ENCODE assay signal across 1 cellular context in the genomic region with DNA sequence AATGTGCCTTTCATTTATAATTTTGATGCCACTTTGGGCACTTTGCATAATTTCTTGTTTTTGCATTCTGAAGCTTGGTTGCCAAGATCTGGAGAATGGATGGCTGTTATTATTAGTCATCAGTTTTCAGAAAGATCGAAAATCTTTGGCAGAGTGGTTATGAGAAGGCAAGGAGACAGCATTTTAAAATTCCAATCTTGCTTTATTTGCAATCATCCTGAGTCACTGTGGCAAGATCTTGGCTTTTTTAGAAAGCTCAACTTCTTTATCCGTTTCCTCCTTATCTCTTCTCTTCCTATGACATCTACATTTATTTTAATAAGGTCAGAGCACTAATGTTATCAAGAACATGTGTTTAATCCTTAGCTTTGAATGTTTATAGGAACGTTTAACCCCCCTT.
TF ChIP-seq lines count a peak whose summit lies in the region.

No MANE protein-coding gene starts in this region.

TF ChIP-seq in H1, 55 proteins besides CTCF, POLR2A, EP300 and RAD21 (continued from another document):
- TF ChIP-seq, protein P1, sequence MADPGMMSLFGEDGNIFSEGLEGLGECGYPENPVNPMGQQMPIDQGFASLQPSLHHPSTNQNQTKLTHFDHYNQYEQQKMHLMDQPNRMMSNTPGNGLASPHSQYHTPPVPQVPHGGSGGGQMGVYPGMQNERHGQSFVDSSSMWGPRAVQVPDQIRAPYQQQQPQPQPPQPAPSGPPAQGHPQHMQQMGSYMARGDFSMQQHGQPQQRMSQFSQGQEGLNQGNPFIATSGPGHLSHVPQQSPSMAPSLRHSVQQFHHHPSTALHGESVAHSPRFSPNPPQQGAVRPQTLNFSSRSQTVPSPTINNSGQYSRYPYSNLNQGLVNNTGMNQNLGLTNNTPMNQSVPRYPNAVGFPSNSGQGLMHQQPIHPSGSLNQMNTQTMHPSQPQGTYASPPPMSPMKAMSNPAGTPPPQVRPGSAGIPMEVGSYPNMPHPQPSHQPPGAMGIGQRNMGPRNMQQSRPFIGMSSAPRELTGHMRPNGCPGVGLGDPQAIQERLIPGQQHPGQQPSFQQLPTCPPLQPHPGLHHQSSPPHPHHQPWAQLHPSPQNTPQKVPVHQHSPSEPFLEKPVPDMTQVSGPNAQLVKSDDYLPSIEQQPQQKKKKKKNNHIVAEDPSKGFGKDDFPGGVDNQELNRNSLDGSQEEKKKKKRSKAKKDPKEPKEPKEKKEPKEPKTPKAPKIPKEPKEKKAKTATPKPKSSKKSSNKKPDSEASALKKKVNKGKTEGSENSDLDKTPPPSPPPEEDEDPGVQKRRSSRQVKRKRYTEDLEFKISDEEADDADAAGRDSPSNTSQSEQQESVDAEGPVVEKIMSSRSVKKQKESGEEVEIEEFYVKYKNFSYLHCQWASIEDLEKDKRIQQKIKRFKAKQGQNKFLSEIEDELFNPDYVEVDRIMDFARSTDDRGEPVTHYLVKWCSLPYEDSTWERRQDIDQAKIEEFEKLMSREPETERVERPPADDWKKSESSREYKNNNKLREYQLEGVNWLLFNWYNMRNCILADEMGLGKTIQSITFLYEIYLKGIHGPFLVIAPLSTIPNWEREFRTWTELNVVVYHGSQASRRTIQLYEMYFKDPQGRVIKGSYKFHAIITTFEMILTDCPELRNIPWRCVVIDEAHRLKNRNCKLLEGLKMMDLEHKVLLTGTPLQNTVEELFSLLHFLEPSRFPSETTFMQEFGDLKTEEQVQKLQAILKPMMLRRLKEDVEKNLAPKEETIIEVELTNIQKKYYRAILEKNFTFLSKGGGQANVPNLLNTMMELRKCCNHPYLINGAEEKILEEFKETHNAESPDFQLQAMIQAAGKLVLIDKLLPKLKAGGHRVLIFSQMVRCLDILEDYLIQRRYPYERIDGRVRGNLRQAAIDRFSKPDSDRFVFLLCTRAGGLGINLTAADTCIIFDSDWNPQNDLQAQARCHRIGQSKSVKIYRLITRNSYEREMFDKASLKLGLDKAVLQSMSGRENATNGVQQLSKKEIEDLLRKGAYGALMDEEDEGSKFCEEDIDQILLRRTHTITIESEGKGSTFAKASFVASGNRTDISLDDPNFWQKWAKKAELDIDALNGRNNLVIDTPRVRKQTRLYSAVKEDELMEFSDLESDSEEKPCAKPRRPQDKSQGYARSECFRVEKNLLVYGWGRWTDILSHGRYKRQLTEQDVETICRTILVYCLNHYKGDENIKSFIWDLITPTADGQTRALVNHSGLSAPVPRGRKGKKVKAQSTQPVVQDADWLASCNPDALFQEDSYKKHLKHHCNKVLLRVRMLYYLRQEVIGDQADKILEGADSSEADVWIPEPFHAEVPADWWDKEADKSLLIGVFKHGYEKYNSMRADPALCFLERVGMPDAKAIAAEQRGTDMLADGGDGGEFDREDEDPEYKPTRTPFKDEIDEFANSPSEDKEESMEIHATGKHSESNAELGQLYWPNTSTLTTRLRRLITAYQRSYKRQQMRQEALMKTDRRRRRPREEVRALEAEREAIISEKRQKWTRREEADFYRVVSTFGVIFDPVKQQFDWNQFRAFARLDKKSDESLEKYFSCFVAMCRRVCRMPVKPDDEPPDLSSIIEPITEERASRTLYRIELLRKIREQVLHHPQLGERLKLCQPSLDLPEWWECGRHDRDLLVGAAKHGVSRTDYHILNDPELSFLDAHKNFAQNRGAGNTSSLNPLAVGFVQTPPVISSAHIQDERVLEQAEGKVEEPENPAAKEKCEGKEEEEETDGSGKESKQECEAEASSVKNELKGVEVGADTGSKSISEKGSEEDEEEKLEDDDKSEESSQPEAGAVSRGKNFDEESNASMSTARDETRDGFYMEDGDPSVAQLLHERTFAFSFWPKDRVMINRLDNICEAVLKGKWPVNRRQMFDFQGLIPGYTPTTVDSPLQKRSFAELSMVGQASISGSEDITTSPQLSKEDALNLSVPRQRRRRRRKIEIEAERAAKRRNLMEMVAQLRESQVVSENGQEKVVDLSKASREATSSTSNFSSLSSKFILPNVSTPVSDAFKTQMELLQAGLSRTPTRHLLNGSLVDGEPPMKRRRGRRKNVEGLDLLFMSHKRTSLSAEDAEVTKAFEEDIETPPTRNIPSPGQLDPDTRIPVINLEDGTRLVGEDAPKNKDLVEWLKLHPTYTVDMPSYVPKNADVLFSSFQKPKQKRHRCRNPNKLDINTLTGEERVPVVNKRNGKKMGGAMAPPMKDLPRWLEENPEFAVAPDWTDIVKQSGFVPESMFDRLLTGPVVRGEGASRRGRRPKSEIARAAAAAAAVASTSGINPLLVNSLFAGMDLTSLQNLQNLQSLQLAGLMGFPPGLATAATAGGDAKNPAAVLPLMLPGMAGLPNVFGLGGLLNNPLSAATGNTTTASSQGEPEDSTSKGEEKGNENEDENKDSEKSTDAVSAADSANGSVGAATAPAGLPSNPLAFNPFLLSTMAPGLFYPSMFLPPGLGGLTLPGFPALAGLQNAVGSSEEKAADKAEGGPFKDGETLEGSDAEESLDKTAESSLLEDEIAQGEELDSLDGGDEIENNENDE (IDR thresholded peaks at IDR 0.05; ENCODE audit: insufficient replicate concordance, low read length): no peak
- TF ChIP-seq, protein P2, sequence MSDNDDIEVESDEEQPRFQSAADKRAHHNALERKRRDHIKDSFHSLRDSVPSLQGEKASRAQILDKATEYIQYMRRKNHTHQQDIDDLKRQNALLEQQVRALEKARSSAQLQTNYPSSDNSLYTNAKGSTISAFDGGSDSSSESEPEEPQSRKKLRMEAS (IDR thresholded peaks at IDR 0.05): no peak
- no peak for TF ChIP-seq CREB1 (IDR thresholded peaks at IDR 0.05)
- no peak for TF ChIP-seq CHD2 (IDR thresholded peaks at IDR 0.05; ENCODE audit: low read length)
- no peak for TF ChIP-seq SIRT6 (IDR thresholded peaks at IDR 0.05; ENCODE audit: low read length)
- TF ChIP-seq SIN3A (conservative IDR thresholded peaks at IDR 0.05 in 1 of 2, IDR thresholded peaks at IDR 0.05 in 1 of 2; ENCODE audit: low read depth in 1 of 2, low read length in 2 of 2): no peak
- no peak for TF ChIP-seq HDAC2 (IDR thresholded peaks at IDR 0.05; ENCODE audit: borderline replicate concordance in 1 of 2, low read depth in 2 of 2, low read length in 2 of 2)
- TF ChIP-seq ATF2 (IDR thresholded peaks at IDR 0.05; ENCODE audit: low read length): no peak
- TF ChIP-seq KDM5A (IDR thresholded peaks at IDR 0.05; ENCODE audit: low read length): no peak
- TF ChIP-seq MAFK (IDR thresholded peaks at IDR 0.05; ENCODE audit: low read depth, low read length): no peak
- TF ChIP-seq BACH1 (IDR thresholded peaks at IDR 0.05; ENCODE audit: low read length): no peak
